In the genomic region with DNA sequence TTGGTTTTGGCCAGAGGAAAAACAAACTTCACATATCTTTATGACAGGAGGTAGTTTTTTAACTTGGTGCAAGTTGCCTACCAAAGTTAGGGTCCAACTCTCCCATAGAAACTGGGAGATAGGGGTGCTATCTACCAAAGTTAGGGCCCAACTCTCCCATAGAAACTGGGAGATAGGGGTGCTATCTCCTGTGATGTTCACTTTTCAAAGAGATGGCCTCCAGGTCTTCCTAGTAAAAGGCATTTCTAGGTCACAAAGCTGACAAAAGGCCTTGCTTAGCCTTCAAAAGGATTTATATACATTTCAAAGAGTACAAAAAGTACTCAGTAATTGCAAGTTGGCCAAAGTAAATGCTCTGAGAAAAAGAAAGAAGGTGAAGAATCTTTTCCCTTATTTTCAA, we compare ENCODE assay signal across 26 cellular contexts.
"Had no signal": no experiment of that assay in that cellular context is flagged by ENCODE, and none has a peak within 500 bp of the region (broad histone marks: within the 10 kb centered on the region; RNA-seq: fewer than 3 reads in every experiment).

No MANE protein-coding gene starts in this region.

- H3K36me3 ChIP-seq: colonic mucosa, esophagus muscularis mucosa, gastroesophageal sphincter, heart left ventricle, neural progenitor cell, right atrium auricular region, sigmoid colon, stomach, thyroid gland had no signal

- DNase-seq: colonic mucosa; dermis blood vessel endothelial cell; effector memory CD4-positive, alpha-beta T cell; foreskin keratinocyte; heart left ventricle; mesenchymal stem cell; midbrain; naive thymus-derived CD4-positive, alpha-beta T cell; sigmoid colon; stimulated activated CD4-positive, alpha-beta T cell treated with anti-CD3 and anti-CD28 coated beads, Interleukin-2, amount 100 ng/mL, for 24 hours; stimulated activated CD4-positive, alpha-beta T cell treated with anti-CD3 and anti-CD28 coated beads, Interleukin-4, amount 100 ng/mL, for 24 hours; stimulated activated naive CD4-positive, alpha-beta T cell treated with Interleukin-2 at 50 U/mL for 16 hours; stomach; thyroid gland; trophoblast cell had no signal

- H3K9ac ChIP-seq: neural progenitor cell, parathyroid adenoma had no signal

- H3K4me2 ChIP-seq: hepatocyte, neural progenitor cell had no signal

- H3K27me3 Mint-ChIP-seq: naive thymus-derived CD4-positive, alpha-beta T cell; progenitor cell of endocrine pancreas had no signal

- H3K9me3 Mint-ChIP-seq: naive thymus-derived CD4-positive, alpha-beta T cell; nephron; neural progenitor cell; stimulated activated effector memory CD8-positive, alpha-beta T cell treated with anti-CD3 and anti-CD28 coated beads, Interleukin-12 subunit alpha, Interleukin-12 subunit beta, amount 100 ng/mL, for 72 hours had no signal

- H3K27me3 ChIP-seq: colonic mucosa, esophagus muscularis mucosa, foreskin keratinocyte, gastroesophageal sphincter, heart left ventricle, hepatocyte, right atrium auricular region, sigmoid colon, stomach, thyroid gland had no signal

- ATAC-seq: foreskin keratinocyte; gastroesophageal sphincter; heart left ventricle; naive thymus-derived CD4-positive, alpha-beta T cell; stimulated activated effector memory CD8-positive, alpha-beta T cell treated with anti-CD3 and anti-CD28 coated beads, Interleukin-12 subunit alpha, Interleukin-12 subunit beta, amount 100 ng/mL, for 72 hours had no signal

- H3K9me3 ChIP-seq: colonic mucosa, esophagus muscularis mucosa, gastroesophageal sphincter, heart left ventricle, right atrium auricular region, sigmoid colon, stomach, thyroid gland had no signal

- H3K36me3 Mint-ChIP-seq: neural progenitor cell had no signal

- H3K4me1 ChIP-seq: colonic mucosa, esophagus muscularis mucosa, gastroesophageal sphincter, parathyroid adenoma, right atrium auricular region, sigmoid colon, stomach, thyroid gland had no signal

- H3K4me3 Mint-ChIP-seq: naive thymus-derived CD4-positive, alpha-beta T cell; nephron; neural progenitor cell; stimulated activated effector memory CD8-positive, alpha-beta T cell treated with anti-CD3 and anti-CD28 coated beads, Interleukin-12 subunit alpha, Interleukin-12 subunit beta, amount 100 ng/mL, for 72 hours had no signal

- H2AFZ ChIP-seq: hepatocyte, neural progenitor cell, parathyroid adenoma had no signal

- H3K27ac Mint-ChIP-seq: naive thymus-derived CD4-positive, alpha-beta T cell; nephron; neural progenitor cell; progenitor cell of endocrine pancreas had no signal

- H3K79me2 ChIP-seq: parathyroid adenoma had no signal

- H3K27ac ChIP-seq: colonic mucosa, esophagus muscularis mucosa, foreskin keratinocyte, gastroesophageal sphincter, heart left ventricle, hepatocyte, neural progenitor cell, parathyroid adenoma, right atrium auricular region, sigmoid colon, stomach, thyroid gland had no signal

- FAIRE-seq: endothelial cell of umbilical vein, urothelium cell line had no signal

- H3K4me3 ChIP-seq: colonic mucosa, esophagus muscularis mucosa, gastroesophageal sphincter, heart left ventricle, hepatocyte, neural progenitor cell, right atrium auricular region, sigmoid colon, stomach, thyroid gland had no signal
